Comparison of ENCODE assay signal across 9 cellular contexts in the genomic region with DNA sequence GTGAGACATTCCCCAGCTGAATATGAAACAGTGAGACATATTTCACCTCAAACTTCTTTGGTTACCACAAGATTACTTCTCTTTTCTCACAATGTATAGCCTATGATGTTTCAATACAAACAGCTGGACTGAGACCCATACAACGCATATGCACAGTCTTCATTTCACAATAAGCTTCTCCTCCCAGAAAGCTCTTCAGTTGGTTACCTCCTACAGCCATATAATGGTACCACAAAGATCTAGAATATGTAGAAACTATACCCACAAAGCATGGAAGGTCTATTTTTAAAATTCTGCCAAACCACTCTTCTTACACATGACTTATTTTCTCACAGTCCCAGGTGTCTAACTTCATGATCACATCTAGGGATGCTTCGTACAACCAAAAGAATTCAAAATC.
DNase-seq lines count a peak whose midpoint lies in the region; ATAC-seq and TF ChIP-seq lines count a peak whose summit lies in the region.
"Had no signal": no experiment of that assay in that cellular context is flagged by ENCODE, and none has a peak within 500 bp of the region (broad histone marks: within the 10 kb centered on the region; RNA-seq: fewer than 3 reads in every experiment).

No MANE protein-coding gene starts in this region.

- H3K27ac ChIP-seq in gastrocnemius medialis, result peak overlapping the region; percentile 48 to 96 (median 75)

- in situ Hi-C loops in gastrocnemius medialis (cut with MboI; ENCODE audit: low sequenced_read_pairs in 4 of 4), result loop anchor here in 1 of 4 donors (5.0 kb wide), 1 partner anchor 67 kb away; no protein-coding TSS in a partner anchor

- H3K27me3 ChIP-seq in gastrocnemius medialis, result no peaks in the 10 kb centered on the region

- H3K9me3 Mint-ChIP-seq in T-helper 2 cell treated with Interferon-gamma antibody and Interleukin-4, amounts not matched to agents 5 μg/mL and 100 μg/mL, for 36 hours, result no peaks in the 10 kb centered on the region

- no peaks in the 10 kb centered on the region for H3K36me3 Mint-ChIP-seq in T-helper 2 cell treated with Interferon-gamma antibody and Interleukin-4, amounts not matched to agents 5 μg/mL and 100 μg/mL, for 36 hours (ENCODE audit: low read depth)

- H3K4me3 Mint-ChIP-seq in T-helper 2 cell treated with Interferon-gamma antibody and Interleukin-4, amounts not matched to agents 5 μg/mL and 100 μg/mL, for 36 hours, result no peak overlapping the region

- H3K27me3 Mint-ChIP-seq in T-helper 2 cell treated with Interferon-gamma antibody and Interleukin-4, amounts not matched to agents 5 μg/mL and 100 μg/mL, for 36 hours (ENCODE audit: low read depth), result no peaks in the 10 kb centered on the region

- no peaks in the 10 kb centered on the region for H3K9me3 ChIP-seq in gastrocnemius medialis

- peaks cover 89 to 95% of the 10 kb centered on the region in 2 donors for H3K4me1 ChIP-seq in gastrocnemius medialis

- H3K4me3 ChIP-seq in gastrocnemius medialis, result no peak overlapping the region

- intact Hi-C loops in gastrocnemius medialis (cut with DNase I; ENCODE audit: low total_unique reads), result no loop called here

- no peaks in the 10 kb centered on the region for H3K36me3 ChIP-seq in gastrocnemius medialis

- ATAC-seq in activated CD4-positive, CD25-positive, alpha-beta regulatory T cell treated with anti-CD3 and anti-CD28 coated beads, Interleukin-2, amount 50 U/mL, for 24 hours, result peak; percentile 79 to 80
- ATAC-seq in HG02763 (IDR thresholded peaks at IDR 0.05; ENCODE audit: unreplicated experiment) (peak; percentile 65), gastrocnemius medialis (no peak)

- no peak overlapping the region for H3K27ac Mint-ChIP-seq in T-helper 2 cell treated with Interferon-gamma antibody and Interleukin-4, amounts not matched to agents 5 μg/mL and 100 μg/mL, for 36 hours

- no peak for TF ChIP-seq CTCF in gastrocnemius medialis (IDR thresholded peaks at IDR 0.05 in 4 of 5, conservative IDR thresholded peaks at IDR 0.05 in 1 of 5)

- no peak for DNase-seq in activated CD4-positive, CD25-positive, alpha-beta regulatory T cell (lab: John Stamatoyannopoulos, UW)
- DNase-seq in MV-4-11 (lab: John Stamatoyannopoulos, UW), result peak; percentile 99
- no peak for DNase-seq in gastrocnemius medialis
- no peak for DNase-seq in T-helper 2 cell treated with Interferon-gamma antibody and Interleukin-4, amounts not matched to agents 5 μg/mL and 100 μg/mL, for 36 hours (ENCODE audit: low spot score)
- no peak for DNase-seq in UCSD-AML1 (lab: John Stamatoyannopoulos, UW; ENCODE audit: unreplicated experiment)
- DNase-seq in stimulated activated CD4-positive, alpha-beta T cell treated with anti-CD3 and anti-CD28 coated beads, Interleukin-4, amount 100 ng/mL, for 4 hours, result no peak
- DNase-seq: T-helper 9 cell had no signal

- TF ChIP-seq POLR2A in gastrocnemius medialis (IDR thresholded peaks at IDR 0.05), result no peak

- peaks cover 41% of the 10 kb centered on the region for H3K4me1 Mint-ChIP-seq in T-helper 2 cell treated with Interferon-gamma antibody and Interleukin-4, amounts not matched to agents 5 μg/mL and 100 μg/mL, for 36 hours (ENCODE audit: low read depth)

Comparison
In these comparisons a context has a peak if more than half of its experiments do, and no peak if none do; other contexts are left out.
1. ATAC-seq: peak in activated CD4-positive, CD25-positive, alpha-beta regulatory T cell treated with anti-CD3 and anti-CD28 coated beads, Interleukin-2, amount 50 U/mL, for 24 hours (2 of 2) and HG02763 (single experiment); none in gastrocnemius medialis (0 of 2).